Comparison of ENCODE assay signal across 12 cellular contexts in genomic region chr20:4815618-4816017, GRCh38. TPM values are rescaled to one million over a fixed set of nuclear protein-coding genes. Genes with fewer than 3 reads are reported as not detected.
DNase-seq lines count a peak whose midpoint lies in the region; ATAC-seq and FAIRE-seq lines count a peak whose summit lies in the region.
"Had no signal": no experiment of that assay in that cellular context is flagged by ENCODE, and none has a peak within 500 bp of the region (broad histone marks: within the 10 kb centered on the region; RNA-seq: fewer than 3 reads in every experiment).

No MANE protein-coding gene starts in this region.

- H3K4me3 Mint-ChIP-seq in activated naive CD8-positive, alpha-beta T cell treated with anti-CD3 and anti-CD28 coated beads, Interleukin-2, amount 10 ng/mL, durations not matched to agents 7 days and 5 days = peak overlapping the region; percentile 95
- H3K4me3 Mint-ChIP-seq in naive thymus-derived CD8-positive, alpha-beta T cell = peak overlapping the region; percentile 90 to 98 (median 92)

- POLR2A ChIA-PET in activated naive CD8-positive, alpha-beta T cell treated with anti-CD3 and anti-CD28 coated beads, Interleukin-2, amount 10 ng/mL, durations not matched to agents 7 days and 5 days (lab: Charles Lee) = interaction anchor here (0.9 kb wide), 1 partner anchor 272 kb away, joined by 4 read pairs; no protein-coding TSS in a partner anchor
- POLR2A ChIA-PET in naive thymus-derived CD8-positive, alpha-beta T cell (lab: Charles Lee) = interaction anchor here (0.7 to 2.0 kb wide), 6 partner anchors 24 to 91 kb away, joined by 3 to 7 read pairs (median 3); no protein-coding TSS in a partner anchor

- peak overlapping the region; percentile 99 for H3K27ac Mint-ChIP-seq in activated naive CD8-positive, alpha-beta T cell treated with anti-CD3 and anti-CD28 coated beads, Interleukin-2, amount 10 ng/mL, durations not matched to agents 7 days and 5 days
- H3K27ac Mint-ChIP-seq in naive thymus-derived CD8-positive, alpha-beta T cell = peak overlapping the region; percentile 97 to 100 (median 99)

- FAIRE-seq in GM18507 (lab: Jason Lieb, UNC) = peak; percentile 41

- H3K9me3 Mint-ChIP-seq in activated naive CD8-positive, alpha-beta T cell treated with anti-CD3 and anti-CD28 coated beads, Interleukin-2, amount 10 ng/mL, durations not matched to agents 7 days and 5 days = no peaks in the 10 kb centered on the region
- H3K9me3 Mint-ChIP-seq in naive thymus-derived CD8-positive, alpha-beta T cell = no peaks in the 10 kb centered on the region

- peak; percentile 35 for DNase-seq in CD1c-positive myeloid dendritic cell (ENCODE audit: extremely low spot score)
- DNase-seq in GM18507 (ENCODE audit: extremely low spot score, insufficient read length, low read depth) = no peak
- DNase-seq in activated naive CD8-positive, alpha-beta T cell treated with anti-CD3 and anti-CD28 coated beads, Interleukin-2, amount 10 ng/mL, durations not matched to agents 7 days and 5 days = no peak
- DNase-seq in naive thymus-derived CD8-positive, alpha-beta T cell = no peak
- DNase-seq in COLO829 (ENCODE audit: low spot score) = no peak
- DNase-seq in EL = no peak
- no peak for DNase-seq in NCI-H2107 treated with DMSO at 0.1 percent for 48 hours (lab: John Stamatoyannopoulos, UW; ENCODE audit: unreplicated experiment)
- DNase-seq: brain microvascular endothelial cell; mesendoderm; NCI-H2171; stimulated activated naive CD4-positive, alpha-beta T cell had no signal

- H3K4me1 Mint-ChIP-seq in activated naive CD8-positive, alpha-beta T cell treated with anti-CD3 and anti-CD28 coated beads, Interleukin-2, amount 10 ng/mL, durations not matched to agents 7 days and 5 days = peaks cover 55% of the 10 kb centered on the region
- peaks cover 34 to 84% (median 73%) of the 10 kb centered on the region in 4 donors for H3K4me1 Mint-ChIP-seq in naive thymus-derived CD8-positive, alpha-beta T cell

- no peaks in the 10 kb centered on the region for H3K27me3 Mint-ChIP-seq in activated naive CD8-positive, alpha-beta T cell treated with anti-CD3 and anti-CD28 coated beads, Interleukin-2, amount 10 ng/mL, durations not matched to agents 7 days and 5 days
- H3K27me3 Mint-ChIP-seq in naive thymus-derived CD8-positive, alpha-beta T cell = no peaks in the 10 kb centered on the region

- H3K36me3 Mint-ChIP-seq in activated naive CD8-positive, alpha-beta T cell treated with anti-CD3 and anti-CD28 coated beads, Interleukin-2, amount 10 ng/mL, durations not matched to agents 7 days and 5 days = peaks cover 37% of the 10 kb centered on the region
- peaks cover 0 to 28% (median 8%) of the 10 kb centered on the region in 3 donors for H3K36me3 Mint-ChIP-seq in naive thymus-derived CD8-positive, alpha-beta T cell

- no peak for ATAC-seq in activated naive CD8-positive, alpha-beta T cell treated with anti-CD3 and anti-CD28 coated beads, Interleukin-2, amount 10 ng/mL, durations not matched to agents 7 days and 5 days (ENCODE audit: low read depth)
- no peak for ATAC-seq in naive thymus-derived CD8-positive, alpha-beta T cell
- ATAC-seq in HG02588 (IDR thresholded peaks at IDR 0.05; ENCODE audit: unreplicated experiment) = no peak

RNA-seq across cellular contexts. Expression of gene RASSF2, which starts 7.8 kb away (rescaled TPM):
- total RNA-seq in activated naive CD8-positive, alpha-beta T cell treated with anti-CD3 and anti-CD28 coated beads, Interleukin-2, amount 10 ng/mL, durations not matched to agents 7 days and 5 days = 10 to 100 TPM; 45.8 to 46.5 TPM
- 10 to 100 TPM; 29.5 to 31.7 TPM for total RNA-seq in naive thymus-derived CD8-positive, alpha-beta T cell
- polyA plus RNA-seq in naive thymus-derived CD8-positive, alpha-beta T cell = 10 to 100 TPM; 20.0 to 26.4 (median 22.4) TPM
